8 cellular contexts compared by ENCODE assay signal in genomic region chr1:28591708-28592313, GRCh38. TPM values are rescaled to one million over a fixed set of nuclear protein-coding genes. Genes with fewer than 3 reads are reported as not detected.
DNase-seq lines count a peak whose midpoint lies in the region; ATAC-seq and TF ChIP-seq lines count a peak whose summit lies in the region.

RAB42 (plus strand) TSS chr1:28592265; CDS start chr1:28592512, 247 bp downstream.

- H3K79me2 ChIP-seq in osteoblast (ENCODE audit: insufficient read depth, low read length) = no peaks in the 10 kb centered on the region

- peak within 1 kb of the TSS; percentile 76 for H2AFZ ChIP-seq in osteoblast (ENCODE audit: low read length)

- peak within 1 kb of the TSS; percentile 85 for H3K4me2 ChIP-seq in BLaER1
- H3K4me2 ChIP-seq in osteoblast (ENCODE audit: insufficient read depth, low read length) = peak within 1 kb of the TSS; percentile 86

- H3K4me3 Mint-ChIP-seq in T-helper 2 cell treated with Interferon-gamma antibody and Interleukin-4, amounts not matched to agents 5 μg/mL and 100 μg/mL, for 36 hours = peak within 1 kb of the TSS; percentile 81

- peaks cover 34% of the 10 kb centered on the region for H3K27me3 ChIP-seq in BLaER1
- no peaks in the 10 kb centered on the region for H3K27me3 ChIP-seq in foreskin keratinocyte
- H3K27me3 ChIP-seq in osteoblast (ENCODE audit: insufficient read depth, low read length) = no peaks in the 10 kb centered on the region

- H3K36me3 ChIP-seq in BLaER1 (no peaks in the 10 kb centered on the region), osteoblast (ENCODE audit: insufficient read depth, low read length) (no peaks in the 10 kb centered on the region)

- H3K27ac Mint-ChIP-seq in T-helper 2 cell treated with Interferon-gamma antibody and Interleukin-4, amounts not matched to agents 5 μg/mL and 100 μg/mL, for 36 hours = no peak within 1 kb of the TSS

- H3K4me1 ChIP-seq in BLaER1 (peaks cover 5% of the 10 kb centered on the region; the same call in 1 of the 2 replicates), foreskin keratinocyte (peaks cover 5% of the 10 kb centered on the region), osteoblast (ENCODE audit: insufficient read depth, low read length) (peaks cover 3% of the 10 kb centered on the region)

- DNase-seq in T-helper 2 cell treated with Interferon-gamma antibody and Interleukin-4, amounts not matched to agents 5 μg/mL and 100 μg/mL, for 36 hours (ENCODE audit: low spot score) = no peak
- no peak for DNase-seq in foreskin keratinocyte
- peak; percentile 91 for DNase-seq in osteoblast (ENCODE audit: insufficient read length, low spot score, missing footprints)
- no peak for DNase-seq in cerebellum (ENCODE audit: low spot score)
- no peak for DNase-seq in GF-D8 (lab: John Stamatoyannopoulos, UW)

- H3K36me3 Mint-ChIP-seq in T-helper 2 cell treated with Interferon-gamma antibody and Interleukin-4, amounts not matched to agents 5 μg/mL and 100 μg/mL, for 36 hours (ENCODE audit: low read depth) = no peaks in the 10 kb centered on the region

- peak within 1 kb of the TSS; percentile 68 for H3K4me3 ChIP-seq in BLaER1
- peak within 1 kb of the TSS; percentile 70 for H3K4me3 ChIP-seq in osteoblast (ENCODE audit: insufficient read depth, low read length)

- no peak for TF ChIP-seq CTCF in foreskin keratinocyte (conservative IDR thresholded peaks at IDR 0.05)
- TF ChIP-seq CTCF in osteoblast (IDR thresholded peaks at IDR 0.05; ENCODE audit: extremely low read depth, low read depth, low read length) = no peak

- H3K9ac ChIP-seq in BLaER1 = peak within 1 kb of the TSS; percentile 68; the same call in 1 of the 2 replicates

- no peaks in the 10 kb centered on the region for H4K20me1 ChIP-seq in BLaER1
- H4K20me1 ChIP-seq in osteoblast (ENCODE audit: insufficient read depth, low read length) = no peaks in the 10 kb centered on the region

- ATAC-seq in GM21423 (IDR thresholded peaks at IDR 0.05; ENCODE audit: unreplicated experiment) (peak; percentile 50), foreskin keratinocyte (peak; percentile 10), GM21360 (IDR thresholded peaks at IDR 0.05; ENCODE audit: unreplicated experiment) (no peak)

- H3K27ac ChIP-seq in BLaER1 = no peak within 1 kb of the TSS
- H3K27ac ChIP-seq in foreskin keratinocyte = no peak within 1 kb of the TSS
- no peak within 1 kb of the TSS for H3K27ac ChIP-seq in osteoblast (ENCODE audit: low read depth, low read length)

- no peaks in the 10 kb centered on the region for H3K9me3 Mint-ChIP-seq in T-helper 2 cell treated with Interferon-gamma antibody and Interleukin-4, amounts not matched to agents 5 μg/mL and 100 μg/mL, for 36 hours

- H3K27me3 Mint-ChIP-seq in T-helper 2 cell treated with Interferon-gamma antibody and Interleukin-4, amounts not matched to agents 5 μg/mL and 100 μg/mL, for 36 hours (ENCODE audit: low read depth) = peaks cover 3% of the 10 kb centered on the region

- H3K4me1 Mint-ChIP-seq in T-helper 2 cell treated with Interferon-gamma antibody and Interleukin-4, amounts not matched to agents 5 μg/mL and 100 μg/mL, for 36 hours (ENCODE audit: low read depth) = peaks cover 3% of the 10 kb centered on the region

- H3K9me3 ChIP-seq in BLaER1 (no peaks in the 10 kb centered on the region), osteoblast (ENCODE audit: low read depth, low read length) (no peaks in the 10 kb centered on the region)

RNA-seq across cellular contexts. Expression of gene RAB42, which starts in this region (rescaled TPM):
- total RNA-seq in foreskin keratinocyte (0.95 and 1.5 TPM in 2 replicates), osteoblast (5.0 and 5.1 TPM in 2 replicates), cerebellum (3.0 TPM)
- 0.74 and 1.2 TPM in 2 replicates for polyA plus RNA-seq in foreskin keratinocyte
